In the genomic region with DNA sequence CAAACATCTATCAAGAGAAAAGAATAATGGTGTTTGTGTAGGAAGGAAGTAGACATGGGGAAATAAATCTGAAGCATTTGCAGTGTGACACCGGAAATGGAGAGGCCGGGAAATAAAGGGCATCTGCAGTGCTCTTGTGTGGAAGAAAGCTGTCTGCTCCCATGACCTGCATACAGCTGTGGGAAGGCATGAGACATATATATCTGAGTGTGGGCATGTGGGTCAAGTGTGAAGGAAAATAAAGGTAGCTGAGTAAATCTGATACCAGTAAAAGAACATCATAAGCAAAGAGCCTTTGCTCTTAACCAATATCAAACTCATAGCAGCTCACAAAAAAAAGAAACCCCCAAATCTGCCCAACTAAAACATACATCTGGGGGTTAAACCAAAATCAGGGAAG, we compare ENCODE assay signal across 24 cellular contexts.
"Had no signal": no experiment of that assay in that cellular context is flagged by ENCODE, and none has a peak within 500 bp of the region (broad histone marks: within the 10 kb centered on the region; RNA-seq: fewer than 3 reads in every experiment).

No MANE protein-coding gene starts in this region.

- H3K36me3 ChIP-seq: brain microvascular endothelial cell, cardiac muscle cell, Peyer's patch, SJCRH30 had no signal

- H3K36me3 Mint-ChIP-seq: activated CD4-positive, alpha-beta memory T cell treated with anti-CD3 and anti-CD28 coated beads for 36 hours; activated naive CD4-positive, alpha-beta T cell treated with anti-CD3 and anti-CD28 coated beads, Interleukin-2, amount 10 ng/mL, durations not matched to agents 7 days and 5 days; activated naive CD8-positive, alpha-beta T cell treated with anti-CD3 and anti-CD28 coated beads for 36 hours had no signal

- H3K4me1 ChIP-seq: Peyer's patch, SJCRH30 had no signal

- H3K4me3 ChIP-seq: cardiac muscle cell, Peyer's patch, SJCRH30 had no signal

- H3K9me3 ChIP-seq: Peyer's patch, SJCRH30, SK-N-SH had no signal

- H3K4me2 ChIP-seq: SK-N-SH had no signal

- H3K27me3 ChIP-seq: brain microvascular endothelial cell, cardiac muscle cell, Peyer's patch, SJCRH30 had no signal

- H3K27ac Mint-ChIP-seq: activated CD4-positive, alpha-beta memory T cell treated with anti-CD3 and anti-CD28 coated beads for 36 hours; activated CD4-positive, alpha-beta T cell treated with anti-CD3 and anti-CD28 coated beads, Interleukin-2, amount 10 ng/mL, durations not matched to agents 7 days and 5 days; activated naive CD4-positive, alpha-beta T cell treated with anti-CD3 and anti-CD28 coated beads, Interleukin-2, amount 10 ng/mL, durations not matched to agents 7 days and 5 days; activated naive CD8-positive, alpha-beta T cell treated with anti-CD3 and anti-CD28 coated beads for 36 hours; activated T-helper 2 cell treated with anti-CD3 and anti-CD28 coated beads, Interferon-gamma antibody, Interleukin-2, Interleukin-4, amounts not matched to agents 10 μg/mL and 5 μg/mL and 100 μg/mL, durations not matched to agents 14 hours and 24 hours and 36 hours had no signal

- H3K4me3 Mint-ChIP-seq: activated CD4-positive, alpha-beta memory T cell treated with anti-CD3 and anti-CD28 coated beads for 36 hours; activated CD4-positive, alpha-beta T cell treated with anti-CD3 and anti-CD28 coated beads, Interleukin-2, amount 10 ng/mL, durations not matched to agents 7 days and 5 days; activated naive CD4-positive, alpha-beta T cell treated with anti-CD3 and anti-CD28 coated beads, Interleukin-2, amount 10 ng/mL, durations not matched to agents 7 days and 5 days; activated naive CD8-positive, alpha-beta T cell treated with anti-CD3 and anti-CD28 coated beads for 36 hours had no signal

- H3K4me1 Mint-ChIP-seq: activated CD4-positive, alpha-beta T cell treated with anti-CD3 and anti-CD28 coated beads, Interleukin-2, amount 10 ng/mL, durations not matched to agents 7 days and 5 days; activated naive CD4-positive, alpha-beta T cell treated with anti-CD3 and anti-CD28 coated beads, Interleukin-2, amount 10 ng/mL, durations not matched to agents 7 days and 5 days; activated naive CD8-positive, alpha-beta T cell treated with anti-CD3 and anti-CD28 coated beads for 36 hours had no signal

- H3K27ac ChIP-seq: brain microvascular endothelial cell, cardiac muscle cell, Peyer's patch, RWPE1, SJCRH30, VCaP had no signal

- DNase-seq: activated CD4-positive, alpha-beta memory T cell treated with anti-CD3 and anti-CD28 coated beads for 36 hours; activated CD4-positive, alpha-beta T cell treated with anti-CD3 and anti-CD28 coated beads, Interleukin-2, amount 10 ng/mL, durations not matched to agents 7 days and 5 days; activated CD4-positive, CD25-positive, alpha-beta regulatory T cell; activated CD8-positive, alpha-beta memory T cell treated with anti-CD3 and anti-CD28 coated beads for 24 hours; activated gamma-delta T cell treated with Interleukin-2 at 50 U/mL for 16 hours; activated naive CD4-positive, alpha-beta T cell treated with anti-CD3 and anti-CD28 coated beads, Interleukin-2, amount 10 ng/mL, durations not matched to agents 7 days and 5 days; activated naive CD8-positive, alpha-beta T cell treated with anti-CD3 and anti-CD28 coated beads for 36 hours; activated T-cell treated with anti-CD3 and anti-CD28 coated beads, Interleukin-2, amount 50 U/mL, for 48 hours; brain microvascular endothelial cell; KG1; NCI-H1048; NCI-H146; NCI-H1930; NCI-H2107; NCI-H524; Peyer's patch; Right ventricle myocardium superior; SJCRH30; SK-N-SH; T-helper 1 cell had no signal
